Comparison of ENCODE assay signal across 1 cellular context in genomic region chr3:178127221-178127620, GRCh38.
TF ChIP-seq lines count a peak whose summit lies in the region.

No MANE protein-coding gene starts in this region.

TF ChIP-seq in GM23338, 12 proteins besides CTCF, POLR2A, EP300 and RAD21 (continued from another document):
- TF ChIP-seq ZNF331 (CRISPR knock-in tag; IDR thresholded peaks at IDR 0.05; ENCODE audit: low read depth) (no peak), REST (IDR thresholded peaks at IDR 0.05; ENCODE audit: unreplicated experiment) (no peak), NANOG (IDR thresholded peaks at IDR 0.05; ENCODE audit: borderline replicate concordance) (no peak), STAT1 (IDR thresholded peaks at IDR 0.05; ENCODE audit: unreplicated experiment) (no peak), EZH2 (IDR thresholded peaks at IDR 0.05; ENCODE audit: low read depth, unreplicated experiment) (no peak), CREB1 (CRISPR knock-in tag; IDR thresholded peaks at IDR 0.05; ENCODE audit: low read depth) (no peak), JUNB (IDR thresholded peaks at IDR 0.05; ENCODE audit: unreplicated experiment) (no peak)
TF ChIP-seq in GM23338: peak in this region for 0.
